In the genomic region with DNA sequence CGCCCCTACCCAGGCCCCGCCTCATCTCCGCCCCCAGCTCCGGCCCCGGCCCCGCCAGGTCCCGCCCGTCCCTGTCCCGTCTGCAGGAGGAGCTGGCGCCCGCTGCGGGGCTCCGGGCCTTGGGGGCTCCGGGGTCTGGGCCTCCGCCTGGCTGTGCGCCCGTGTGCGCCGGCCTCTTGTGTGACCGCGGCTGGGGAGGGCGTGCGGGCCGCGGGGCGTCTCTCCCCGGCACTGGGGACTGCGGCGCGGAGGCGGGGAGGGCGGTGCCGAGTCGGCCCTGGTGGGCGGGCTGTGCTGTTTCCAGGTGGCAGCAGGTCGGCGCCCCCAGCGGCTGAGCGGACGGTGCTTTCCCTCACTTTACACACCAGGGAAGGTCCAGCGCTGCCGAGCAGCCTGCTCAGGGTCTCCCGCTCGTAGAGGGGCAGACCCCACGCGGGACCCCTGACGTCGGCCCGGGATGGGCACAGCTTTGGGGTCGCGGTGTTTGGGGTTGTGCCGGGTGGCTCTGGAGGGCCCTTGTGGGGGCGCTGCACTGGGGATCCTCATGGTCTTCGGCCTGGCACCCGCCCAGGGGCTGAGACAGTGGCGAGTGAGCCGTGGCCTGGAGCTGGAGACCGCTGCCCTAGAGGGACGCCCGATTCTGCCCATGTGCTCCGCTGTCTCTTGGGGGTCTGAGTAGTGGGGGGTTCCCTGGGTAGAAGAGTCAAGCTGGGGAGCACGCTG, we compare ENCODE assay signal across 8 cellular contexts. TPM values are rescaled to one million over a fixed set of nuclear protein-coding genes. Genes with fewer than 3 reads are reported as not detected.
DNase-seq lines count a peak whose midpoint lies in the region; ATAC-seq, FAIRE-seq and TF ChIP-seq lines count a peak whose summit lies in the region.

No MANE protein-coding gene starts in this region.

- peak overlapping the region; percentile 74 to 86 for H3K27ac Mint-ChIP-seq in T-cell

- peak; percentile 56 for TF ChIP-seq CTCF in retinal pigment epithelial cell (conservative IDR thresholded peaks at IDR 0.05; ENCODE audit: low read depth, low read length)

- H3K4me3 Mint-ChIP-seq in T-cell, result peak overlapping the region; percentile 77 to 84 (median 81)

- ATAC-seq in HG02642 (IDR thresholded peaks at IDR 0.05; ENCODE audit: poor library complexity, unreplicated experiment) (peak; percentile 66), T-cell (replicated peaks in 1 of 4) (peak; percentile 68 to 75 (median 74))

- H3K9me3 Mint-ChIP-seq in T-cell, result no peaks in the 10 kb centered on the region

- POLR2A ChIA-PET in T-cell (lab: Charles Lee), result interaction anchor here in 1 of 2 donors (0.5 to 0.6 kb wide), 3 partner anchors 32 to 142 kb away, joined by 3 to 7 read pairs (median 3); partner anchors contain the start of genes D2HGDH and THAP4

- H3K4me3 ChIP-seq in retinal pigment epithelial cell (ENCODE audit: low read length), result peak overlapping the region; percentile 72

- H3K27me3 Mint-ChIP-seq in T-cell, result no peaks in the 10 kb centered on the region

- TF ChIP-seq POLR2A in GM12891 (IDR thresholded peaks at IDR 0.05; ENCODE audit: low read depth, low read length), result no peak

- CTCF ChIA-PET in T-cell (lab: Charles Lee), result interaction anchor here (1.0 to 2.4 kb wide), 4 partner anchors 14 to 176 kb away, joined by 3 to 15 read pairs (median 6); partner anchors contain the start of gene DTYMK (in 1 of the 2)

- peaks cover 21% of the 10 kb centered on the region for H3K36me3 Mint-ChIP-seq in T-cell

- DNase-seq in GM12891 (ENCODE audit: insufficient read length, low spot score), result peak; percentile 93
- DNase-seq in NCI-H1092 (lab: John Stamatoyannopoulos, UW), result peak; percentile 57
- peak; percentile 78 to 94 (median 86) for DNase-seq in T-cell
- DNase-seq in amniotic epithelial cell (ENCODE audit: low read depth), result peak; percentile 62
- DNase-seq in hepatic stellate cell (ENCODE audit: low spot score), result peak; percentile 82
- no peak for DNase-seq in retinal pigment epithelial cell (ENCODE audit: low read depth)
- no peak for DNase-seq in epidermal melanocyte (ENCODE audit: insufficient read length, low spot score)

- FAIRE-seq in GM12891 (lab: Jason Lieb, UNC), result peak; percentile 97

- H3K4me1 Mint-ChIP-seq in T-cell, result peaks cover 21 to 31% (median 26%) of the 10 kb centered on the region in 3 donors

TF ChIP-seq in GM12891, 5 proteins besides CTCF, POLR2A, EP300 and RAD21:
- TF ChIP-seq POLR2AphosphoS5 (IDR thresholded peaks at IDR 0.05; ENCODE audit: low read depth, low read length), result no peak
- TF ChIP-seq POU2F2 (IDR thresholded peaks at IDR 0.05; ENCODE audit: low read depth, low read length), result no peak
- TF ChIP-seq PAX5 (IDR thresholded peaks at IDR 0.05; ENCODE audit: insufficient read depth, low read length, severe bottlenecking), result no peak
- TF ChIP-seq SPI1 (IDR thresholded peaks at IDR 0.05; ENCODE audit: low read depth, low read length), result no peak
- TF ChIP-seq TAF1 (IDR thresholded peaks at IDR 0.05; ENCODE audit: low read depth, low read length), result no peak

RNA-seq across cellular contexts. Expression of gene ING5, which starts 0.7 kb away (rescaled TPM):
- polyA plus RNA-seq in GM12891 (2012; ENCODE audit: low read depth, missing spikeins), result 23.9 TPM
- total RNA-seq in T-cell, result 10 to 100 TPM; 63.0 to 98.0 (median 77.4) TPM

RNA-seq across cellular contexts. Expression of gene DTYMK, which starts 16.0 kb away (rescaled TPM):
- 40.4 TPM for polyA plus RNA-seq in GM12891 (2012; ENCODE audit: low read depth, missing spikeins)
- 10 to 100 TPM; 11.6 to 23.6 (median 18.2) TPM for total RNA-seq in T-cell

RNA-seq across cellular contexts. Expression of gene D2HGDH, which starts 31.9 kb away (rescaled TPM):
- polyA plus RNA-seq in GM12891 (2012; ENCODE audit: low read depth, missing spikeins), result 22.9 TPM
- 10 to 100 TPM; 48.6 to 58.3 (median 54.0) TPM for total RNA-seq in T-cell

Comparison
In these comparisons a context has a peak if more than half of its experiments do, and no peak if none do; other contexts are left out.
1. DNase-seq: peak in GM12891 (single experiment), NCI-H1092 (single experiment), T-cell (34 of 34), amniotic epithelial cell (single experiment) and hepatic stellate cell (single experiment); none in retinal pigment epithelial cell (single experiment) and epidermal melanocyte (single experiment).